ENCODE assay signal across 29 cellular contexts in genomic region chr1:85934531-85934930, GRCh38.
"Had no signal": no experiment of that assay in that cellular context is flagged by ENCODE, and none has a peak within 500 bp of the region (broad histone marks: within the 10 kb centered on the region; RNA-seq: fewer than 3 reads in every experiment).

No MANE protein-coding gene starts in this region.

- H3K27ac Mint-ChIP-seq: activated naive CD4-positive, alpha-beta T cell treated with anti-CD3 and anti-CD28 coated beads for 36 hours; activated naive CD8-positive, alpha-beta T cell treated with anti-CD3 and anti-CD28 coated beads for 36 hours; activated T-helper 1 cell treated with anti-CD3 and anti-CD28 coated beads, Interleukin-12 subunit alpha, Interleukin-12 subunit beta, Interleukin-2, Interleukin-4 antibody, amounts not matched to agents 30 ng/mL and 10 ng/mL and 1 ng/mL, durations not matched to agents 14 hours and 24 hours and 36 hours; effector memory CD8-positive, alpha-beta T cell; nephron had no signal

- H3K27me3 Mint-ChIP-seq: activated naive CD8-positive, alpha-beta T cell treated with anti-CD3 and anti-CD28 coated beads for 36 hours; effector memory CD8-positive, alpha-beta T cell had no signal

- H3K4me1 Mint-ChIP-seq: activated naive CD8-positive, alpha-beta T cell treated with anti-CD3 and anti-CD28 coated beads for 36 hours; nephron had no signal

- ATAC-seq: activated CD4-positive, CD25-positive, alpha-beta regulatory T cell treated with anti-CD3 and anti-CD28 coated beads, Interleukin-2, amount 50 U/mL, for 24 hours; effector memory CD8-positive, alpha-beta T cell; foreskin keratinocyte; mucosa of descending colon had no signal

- H3K27me3 ChIP-seq: brain microvascular endothelial cell, foreskin keratinocyte, heart left ventricle, left lung, testis, transverse colon had no signal

- H3K36me3 ChIP-seq: brain microvascular endothelial cell, heart left ventricle, left lung, transverse colon, WERI-Rb-1 had no signal

- H3K9me3 ChIP-seq: heart left ventricle, left lung, mucosa of descending colon, testis, transverse colon had no signal

- H3K4me3 ChIP-seq: coronary artery, heart left ventricle, left lung, lung, mucosa of descending colon, testis, transverse colon had no signal

- H3K9me3 Mint-ChIP-seq: activated naive CD4-positive, alpha-beta T cell treated with anti-CD3 and anti-CD28 coated beads for 36 hours; activated naive CD8-positive, alpha-beta T cell treated with anti-CD3 and anti-CD28 coated beads for 36 hours; activated T-helper 1 cell treated with anti-CD3 and anti-CD28 coated beads, Interleukin-12 subunit alpha, Interleukin-12 subunit beta, Interleukin-2, Interleukin-4 antibody, amounts not matched to agents 30 ng/mL and 10 ng/mL and 1 ng/mL, durations not matched to agents 14 hours and 24 hours and 36 hours; nephron had no signal

- DNase-seq: activated CD4-positive, alpha-beta T cell treated with anti-CD3 and anti-CD28 coated beads for 48 hours; activated CD4-positive, alpha-beta T cell treated with anti-CD3 and anti-CD28 coated beads, Interleukin-2, amount 50 U/mL, for 48 hours; activated CD8-positive, alpha-beta memory T cell treated with anti-CD3 and anti-CD28 coated beads for 24 hours; activated CD8-positive, alpha-beta memory T cell treated with anti-CD3 and anti-CD28 coated beads, Interleukin-2, amount 50 U/mL, for 4 hours; activated effector memory CD4-positive, alpha-beta T cell treated with anti-CD3 and anti-CD28 coated beads, Interleukin-2, amount 50 U/mL, for 16 hours; activated naive CD4-positive, alpha-beta T cell treated with anti-CD3 and anti-CD28 coated beads for 36 hours; activated naive CD8-positive, alpha-beta T cell treated with anti-CD3 and anti-CD28 coated beads for 36 hours; activated T-cell treated with anti-CD3 and anti-CD28 coated beads, Interleukin-2, amount 50 U/mL, for 1 hour; amniotic stem cell; brain microvascular endothelial cell; effector memory CD8-positive, alpha-beta T cell; erythroblast; foreskin keratinocyte; heart left ventricle; kidney glomerular epithelial cell; left lung; mucosa of descending colon; posterior cingulate gyrus; stimulated activated CD4-positive, alpha-beta T cell treated with anti-CD3 and anti-CD28 coated beads, Interleukin-2, amount 100 ng/mL, for 48 hours; stimulated activated naive CD4-positive, alpha-beta T cell treated with Interleukin-2 at 50 U/mL for 16 hours; T-helper 9 cell; testis; transverse colon; WERI-Rb-1 had no signal

- H3K36me3 Mint-ChIP-seq: activated naive CD8-positive, alpha-beta T cell treated with anti-CD3 and anti-CD28 coated beads for 36 hours had no signal

- H3K4me3 Mint-ChIP-seq: activated naive CD4-positive, alpha-beta T cell treated with anti-CD3 and anti-CD28 coated beads for 36 hours; activated naive CD8-positive, alpha-beta T cell treated with anti-CD3 and anti-CD28 coated beads for 36 hours; activated T-helper 1 cell treated with anti-CD3 and anti-CD28 coated beads, Interleukin-12 subunit alpha, Interleukin-12 subunit beta, Interleukin-2, Interleukin-4 antibody, amounts not matched to agents 30 ng/mL and 10 ng/mL and 1 ng/mL, durations not matched to agents 14 hours and 24 hours and 36 hours; effector memory CD8-positive, alpha-beta T cell; nephron had no signal
